ENCODE assay signal across 15 cellular contexts in the genomic region with DNA sequence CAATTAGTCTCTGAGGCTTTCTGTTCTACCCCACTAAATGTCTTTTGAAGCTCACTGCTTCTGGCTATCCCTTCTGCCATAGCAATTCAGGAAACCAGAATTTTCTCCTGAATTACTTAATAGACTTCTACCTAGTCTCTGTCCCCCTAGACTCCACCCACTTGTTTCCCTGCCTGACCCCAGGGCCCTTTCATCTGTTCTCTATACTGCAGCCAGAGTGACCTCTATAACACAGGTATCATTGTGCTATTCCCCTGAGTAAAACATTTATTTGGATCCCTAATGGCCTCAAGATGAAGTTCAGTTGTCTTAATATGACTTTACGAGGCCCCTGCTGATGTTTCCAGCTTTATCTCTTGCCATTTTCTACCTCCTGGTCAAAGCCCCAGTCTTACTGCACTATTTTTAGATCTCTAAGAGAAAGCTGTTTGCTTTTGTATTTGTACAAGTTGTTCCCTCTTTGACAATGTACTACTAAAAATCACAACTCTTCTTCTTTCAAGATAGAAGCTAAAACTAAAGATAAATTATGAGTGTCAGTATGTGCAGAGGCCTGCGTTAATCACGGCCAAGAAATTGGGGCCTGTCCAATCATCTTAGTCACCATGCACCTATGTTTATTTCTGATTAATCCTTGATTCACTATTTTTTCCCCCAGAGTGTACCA. TPM values are rescaled to one million over a fixed set of nuclear protein-coding genes. Genes with fewer than 3 reads are reported as not detected.
A peak's percentile ranks its signal among the peaks of the same experiment; 100 is the strongest.
DNase-seq lines count a peak whose midpoint lies in the region; ATAC-seq, FAIRE-seq and TF ChIP-seq lines count a peak whose summit lies in the region.
"Had no signal": no experiment of that assay in that cellular context is flagged by ENCODE, and none has a peak within 500 bp of the region (broad histone marks: within the 10 kb centered on the region; RNA-seq: fewer than 3 reads in every experiment).

No MANE protein-coding gene starts in this region.

- no peak overlapping the region for H3K4me3 ChIP-seq in MG63
- no peak overlapping the region for H3K4me3 ChIP-seq in bronchial epithelial cell (ENCODE audit: low read depth, low read length)
- H3K4me3 ChIP-seq in hepatocyte = no peak overlapping the region
- H3K4me3 ChIP-seq in testis = no peak overlapping the region
- H3K4me3 ChIP-seq: BLaER1 treated with 17β-estradiol and CSF1 and Interleukin-3, amounts not matched to agents 10 nM and 100 nM had no signal

- FAIRE-seq in bronchial epithelial cell (lab: Jason Lieb, UNC) = no peak

- no peak overlapping the region for H3K4me3 Mint-ChIP-seq in chondrocyte (ENCODE audit: unreplicated experiment)
- H3K4me3 Mint-ChIP-seq: activated T-cell treated with anti-CD3 and anti-CD28 coated beads, Interleukin-2, amount 50 U/mL, for 24 hours; naive thymus-derived CD4-positive, alpha-beta T cell had no signal

- no peaks in the 10 kb centered on the region for H3K9me2 ChIP-seq in hepatocyte (replicated peaks; ENCODE audit: insufficient read depth)

- no peaks in the 10 kb centered on the region for H3K79me2 ChIP-seq in hepatocyte

- no peaks in the 10 kb centered on the region for H3K9me3 ChIP-seq in MG63
- no peaks in the 10 kb centered on the region for H3K9me3 ChIP-seq in hepatocyte (ENCODE audit: low read depth)
- H3K9me3 ChIP-seq in testis = no peaks in the 10 kb centered on the region
- H3K9me3 ChIP-seq: BLaER1 treated with 17β-estradiol and CSF1 and Interleukin-3, amounts not matched to agents 10 nM and 100 nM had no signal

- no peaks in the 10 kb centered on the region for H3K9me3 Mint-ChIP-seq in chondrocyte (ENCODE audit: low read depth)
- H3K9me3 Mint-ChIP-seq: activated T-cell treated with anti-CD3 and anti-CD28 coated beads, Interleukin-2, amount 50 U/mL, for 24 hours; naive thymus-derived CD4-positive, alpha-beta T cell had no signal

- H3K27ac ChIP-seq in hepatocyte (peak overlapping the region; percentile 23), testis (peak overlapping the region; percentile 61 to 75)
- H3K27ac ChIP-seq: BLaER1 treated with 17β-estradiol and CSF1 and Interleukin-3, amounts not matched to agents 10 nM and 100 nM had no signal

- no peak overlapping the region for H3K4me2 ChIP-seq in hepatocyte

- no peaks in the 10 kb centered on the region for H4K20me1 ChIP-seq in hepatocyte (ENCODE audit: insufficient read depth, poor library complexity, severe bottlenecking)
- H4K20me1 ChIP-seq: BLaER1 treated with 17β-estradiol and CSF1 and Interleukin-3, amounts not matched to agents 10 nM and 100 nM had no signal

- no peaks in the 10 kb centered on the region for H3K27me3 Mint-ChIP-seq in chondrocyte (ENCODE audit: low read depth)
- H3K27me3 Mint-ChIP-seq: activated T-cell treated with anti-CD3 and anti-CD28 coated beads, Interleukin-2, amount 50 U/mL, for 24 hours; naive thymus-derived CD4-positive, alpha-beta T cell; progenitor cell of endocrine pancreas had no signal

- H3K27me3 ChIP-seq in MG63 = no peaks in the 10 kb centered on the region
- no peaks in the 10 kb centered on the region for H3K27me3 ChIP-seq in bronchial epithelial cell (ENCODE audit: control insufficient read depth, insufficient read depth, low read length)
- H3K27me3 ChIP-seq in hepatocyte = no peaks in the 10 kb centered on the region
- H3K27me3 ChIP-seq in testis = no peaks in the 10 kb centered on the region
- H3K27me3 ChIP-seq: BLaER1 treated with 17β-estradiol and CSF1 and Interleukin-3, amounts not matched to agents 10 nM and 100 nM had no signal

- no peaks in the 10 kb centered on the region for H3K36me3 ChIP-seq in MG63
- no peaks in the 10 kb centered on the region for H3K36me3 ChIP-seq in bronchial epithelial cell (ENCODE audit: control insufficient read depth, insufficient read depth, low read length)
- H3K36me3 ChIP-seq in hepatocyte (replicated peaks; ENCODE audit: insufficient read depth, low read depth) = no peaks in the 10 kb centered on the region
- no peaks in the 10 kb centered on the region for H3K36me3 ChIP-seq in testis (ENCODE audit: low read depth, missing control alignments)
- H3K36me3 ChIP-seq: BLaER1 treated with 17β-estradiol and CSF1 and Interleukin-3, amounts not matched to agents 10 nM and 100 nM had no signal

- TF ChIP-seq POLR2A in testis (IDR thresholded peaks at IDR 0.05) = no peak

- TF ChIP-seq CTCF in bronchial epithelial cell (IDR thresholded peaks at IDR 0.05; ENCODE audit: insufficient read depth, low read length, severe bottlenecking) (no peak), hepatocyte (IDR thresholded peaks at IDR 0.05; ENCODE audit: poor library complexity) (no peak), testis (IDR thresholded peaks at IDR 0.05) (no peak), chondrocyte (IDR thresholded peaks at IDR 0.05) (no peak)

- H3K4me1 Mint-ChIP-seq in chondrocyte (ENCODE audit: low read depth) = peaks cover 4% of the 10 kb centered on the region
- H3K4me1 Mint-ChIP-seq: naive thymus-derived CD4-positive, alpha-beta T cell had no signal

- intact Hi-C loops in testis (cut with DNase I; ENCODE audit: low total_unique reads) = no loop called here

- ATAC-seq in HG02884 (IDR thresholded peaks at IDR 0.05; ENCODE audit: unreplicated experiment) = no peak

- DNase-seq in MG63 = peak; percentile 13
- peak; percentile 84 for DNase-seq in bronchial epithelial cell (ENCODE audit: low read depth)
- no peak for DNase-seq in hepatocyte (ENCODE audit: low spot score)
- peak; percentile 40 for DNase-seq in testis
- no peak for DNase-seq in NCI-H526 treated with DMSO at 0.1 percent for 48 hours (lab: John Stamatoyannopoulos, UW)
- no peak for DNase-seq in chondrocyte (ENCODE audit: low spot score)
- DNase-seq: activated CD4-positive, alpha-beta T cell treated with anti-CD3 and anti-CD28 coated beads, Interleukin-2, amount 50 U/mL, for 4 hours; activated T-cell treated with anti-CD3 and anti-CD28 coated beads, Interleukin-2, amount 50 U/mL, for 24 hours; DMS79 treated with DMSO at 0.1 percent for 48 hours; erythroblast; hippocampal formation; naive thymus-derived CD4-positive, alpha-beta T cell had no signal

- H2AFZ ChIP-seq in hepatocyte = no peak overlapping the region

- peaks cover 4% of the 10 kb centered on the region for H3K36me3 Mint-ChIP-seq in chondrocyte (ENCODE audit: low read depth)

- no peak overlapping the region for H3K27ac Mint-ChIP-seq in chondrocyte (ENCODE audit: unreplicated experiment)
- H3K27ac Mint-ChIP-seq: activated T-cell treated with anti-CD3 and anti-CD28 coated beads, Interleukin-2, amount 50 U/mL, for 24 hours; naive thymus-derived CD4-positive, alpha-beta T cell; progenitor cell of endocrine pancreas had no signal

- 52% methylated on average over 3 of the region's 3 CpGs for WGBS in hepatocyte (ENCODE audit: low lambda C conversion rate, missing lambda C conversion rate)
- WGBS in testis, 2 donors = 35 to 42% methylated on average over 3 of the region's 3 CpGs

- peaks cover 14% of the 10 kb centered on the region for H3K4me1 ChIP-seq in hepatocyte (ENCODE audit: insufficient read depth)
- H3K4me1 ChIP-seq in testis = peaks cover 11% of the 10 kb centered on the region

RNA-seq across cellular contexts. Expression of a gene that starts 54.5 kb away (rescaled TPM):
- 2.5 and 3.7 TPM in 2 replicates for total RNA-seq in MG63 (2014; rRNA removed; shearing (Covaris generic); ENCODE audit: low replicate concordance)
- total RNA-seq in bronchial epithelial cell (49.0 and 79.4 TPM in 2 replicates), hepatocyte (362 and 379 TPM in 2 replicates), testis (100 to 1,000 TPM; 131 to 160 TPM), chondrocyte (104 to 225 TPM (median 105 TPM) in 3 replicates)
- polyA plus RNA-seq in hepatocyte (123 and 128 TPM in 2 replicates), testis (ENCODE audit: insufficient read depth, low read depth, low replicate concordance) (98.3 TPM)

Comparison
In these comparisons a context has a peak if more than half of its experiments do, and no peak if none do; other contexts are left out.
1. DNase-seq: peak in MG63 (single experiment), bronchial epithelial cell (single experiment) and testis (single experiment); none in hepatocyte (single experiment), NCI-H526 treated with DMSO at 0.1 percent for 48 hours (single experiment) and chondrocyte (single experiment).
2. RNA of a gene that starts 54.5 kb away (total RNA-seq): 362 to 379 TPM in hepatocyte, 131 to 160 TPM in testis, 104 to 225 TPM in chondrocyte and 49.0 to 79.4 TPM in bronchial epithelial cell; 2.5 to 3.7 TPM in MG63; every median in the first group is over 10 times any median in the second.